11 cellular contexts compared by ENCODE assay signal in genomic region chr6:69881322-69882151, GRCh38. TPM values are rescaled to one million over a fixed set of nuclear protein-coding genes. Genes with fewer than 3 reads are reported as not detected.
DNase-seq lines count a peak whose midpoint lies in the region; ATAC-seq and TF ChIP-seq lines count a peak whose summit lies in the region.
"Had no signal": no experiment of that assay in that cellular context is flagged by ENCODE, and none has a peak within 500 bp of the region (broad histone marks: within the 10 kb centered on the region; RNA-seq: fewer than 3 reads in every experiment).

No MANE protein-coding gene starts in this region.

- H3K27me3 ChIP-seq in Karpas-422 (ENCODE audit: low read length) (no peaks in the 10 kb centered on the region), upper lobe of right lung (no peaks in the 10 kb centered on the region)

- no peak overlapping the region for H3K9ac ChIP-seq in Karpas-422 (ENCODE audit: low read length)
- H3K9ac ChIP-seq: GM23248 had no signal

- no peaks in the 10 kb centered on the region for H3K9me2 ChIP-seq in Karpas-422 (replicated peaks; ENCODE audit: insufficient read depth, low read length)

- H4K20me1 ChIP-seq in Karpas-422 (ENCODE audit: insufficient read depth, low read depth, low read length): no peaks in the 10 kb centered on the region

- H3K27ac Mint-ChIP-seq in CD14-positive monocyte: peak overlapping the region in 5 of 7 donors; percentile 0 to 76 (median 22)
- H3K27ac Mint-ChIP-seq: activated naive CD4-positive, alpha-beta T cell treated with anti-CD3 and anti-CD28 coated beads, Interleukin-2, amount 50 U/mL, for 72 hours had no signal

- H3K9me3 ChIP-seq in Karpas-422 (ENCODE audit: low read length): no peaks in the 10 kb centered on the region
- no peaks in the 10 kb centered on the region for H3K9me3 ChIP-seq in upper lobe of right lung

- H3K36me3 Mint-ChIP-seq in CD14-positive monocyte: no peaks in the 10 kb centered on the region
- H3K36me3 Mint-ChIP-seq: activated naive CD4-positive, alpha-beta T cell treated with anti-CD3 and anti-CD28 coated beads, Interleukin-2, amount 50 U/mL, for 72 hours had no signal

- DNase-seq in CD14-positive monocyte (ENCODE audit: low spot score) (no peak), Karpas-422 (peak; percentile 44), upper lobe of right lung (no peak), activated gamma-delta T cell (lab: John Stamatoyannopoulos, UW) (no peak), NCI-H1105 (lab: John Stamatoyannopoulos, UW) (no peak), NCI-H226 (no peak)

- peak; percentile 85 for ATAC-seq in HG02870 (IDR thresholded peaks at IDR 0.05; ENCODE audit: unreplicated experiment)
- no peak for ATAC-seq in upper lobe of right lung

- intact Hi-C loops in CD14-positive monocyte (cut with micrococcal nuclease) (no loop called here), upper lobe of right lung (cut with DNase I) (no loop called here)

- H3K4me3 ChIP-seq in Karpas-422 (ENCODE audit: low read length) (no peak overlapping the region), upper lobe of right lung (no peak overlapping the region)
- H3K4me3 ChIP-seq: GM23248 had no signal

- H3K4me1 Mint-ChIP-seq in CD14-positive monocyte: peaks cover 5% of the 10 kb centered on the region

- H2AFZ ChIP-seq in Karpas-422 (ENCODE audit: low read length): no peak overlapping the region
- H2AFZ ChIP-seq: GM23248 had no signal

- H3K27ac ChIP-seq in Karpas-422 (ENCODE audit: low read length): no peak overlapping the region
- no peak overlapping the region for H3K27ac ChIP-seq in upper lobe of right lung
- H3K27ac ChIP-seq: GM23248 had no signal

- peaks cover 0 to 4% (median 0%) of the 10 kb centered on the region in 7 donors for H3K9me3 Mint-ChIP-seq in CD14-positive monocyte
- H3K9me3 Mint-ChIP-seq: activated naive CD4-positive, alpha-beta T cell treated with anti-CD3 and anti-CD28 coated beads, Interleukin-2, amount 50 U/mL, for 72 hours had no signal

- no peaks in the 10 kb centered on the region for H3K36me3 ChIP-seq in Karpas-422 (ENCODE audit: insufficient read depth, low read length)
- no peaks in the 10 kb centered on the region for H3K36me3 ChIP-seq in upper lobe of right lung

- no peaks in the 10 kb centered on the region for H3K79me2 ChIP-seq in Karpas-422 (ENCODE audit: low read length)

- peak; percentile 18 for TF ChIP-seq POLR2A in GM19193 (IDR thresholded peaks at IDR 0.05; ENCODE audit: extremely low read depth, insufficient read depth, insufficient read length)

- H3K4me3 Mint-ChIP-seq in CD14-positive monocyte: peak overlapping the region in 1 of 2 donors; percentile 20

- TF ChIP-seq CTCF in CD14-positive monocyte (IDR thresholded peaks at IDR 0.05) (no peak), upper lobe of right lung (IDR thresholded peaks at IDR 0.05) (no peak)

- no peak overlapping the region for H3K4me2 ChIP-seq in Karpas-422 (ENCODE audit: low read depth, low read length, poor library complexity, severe bottlenecking)

- H3K4me1 ChIP-seq in Karpas-422 (ENCODE audit: low read length) (peaks cover 10% of the 10 kb centered on the region), upper lobe of right lung (no peaks in the 10 kb centered on the region)

- H3K27me3 Mint-ChIP-seq in CD14-positive monocyte (ENCODE audit: low read depth in 3 of 3): peaks cover 0 to 2% (median 1%) of the 10 kb centered on the region in 3 donors

RNA-seq across cellular contexts. Expression of gene COL19A1, which starts 15.2 kb away (rescaled TPM):
- not detected for polyA plus RNA-seq in CD14-positive monocyte
- not detected in 2 replicates for total RNA-seq in Karpas-422 (2014; rRNA removed; shearing (Covaris generic); ENCODE audit: low replicate concordance)
- not detected for total RNA-seq in upper lobe of right lung
- total RNA-seq: GM23248, renal cortical epithelial cell had no signal
- polyA plus RNA-seq: GM23248 had no signal
